In the genomic region with DNA sequence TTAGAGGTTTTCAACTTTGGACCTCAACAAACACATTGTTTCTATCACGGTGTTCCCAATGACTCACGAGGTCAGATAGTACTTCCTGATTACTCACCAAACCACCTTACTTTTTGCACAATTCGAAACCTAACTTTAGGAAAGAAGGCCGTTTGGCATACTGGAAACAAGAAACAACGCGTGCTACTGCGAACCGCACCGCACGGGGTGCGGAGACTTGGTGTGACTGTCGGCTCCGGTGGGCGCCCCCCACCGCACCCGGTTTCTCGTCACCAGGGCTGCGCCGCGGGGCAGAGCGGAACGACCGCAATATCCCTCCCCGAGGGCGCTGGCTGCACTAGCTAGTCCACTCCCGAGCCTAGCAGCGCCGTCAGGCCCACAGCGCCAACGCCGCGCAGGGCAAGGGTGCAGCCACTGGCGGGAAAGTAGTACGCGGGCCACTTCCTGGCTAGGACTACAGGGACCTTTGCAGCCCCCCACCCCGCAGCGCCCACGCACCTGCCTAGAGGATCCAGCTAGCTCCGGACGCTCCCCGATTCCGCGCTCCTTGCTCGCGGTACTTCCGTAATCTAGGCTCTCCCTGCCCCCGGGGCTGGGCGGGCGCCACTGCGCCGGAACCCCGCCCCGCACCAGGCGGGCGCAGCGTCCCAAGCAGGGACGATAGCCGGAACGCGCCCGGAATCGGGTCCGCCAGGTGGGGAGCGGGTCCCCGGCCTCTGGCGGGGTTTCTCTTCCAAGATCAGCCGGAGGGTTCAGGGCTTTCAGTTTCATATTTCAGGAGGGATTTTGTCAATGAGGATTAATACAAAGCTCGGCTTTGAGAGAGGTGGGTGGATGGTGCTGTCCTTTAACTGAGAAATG, we compare ENCODE assay signal across 1 cellular context.
TF ChIP-seq lines count a peak whose summit lies in the region.

TSS of gene PARP4 (minus strand) at position 571 of the 861 bp plus-strand sequence. CDS start 9,002 bp downstream, outside the sequence.

TF ChIP-seq in K562, 482 proteins besides CTCF, POLR2A, EP300 and RAD21 (continued from another document):
- TF ChIP-seq, protein P1, sequence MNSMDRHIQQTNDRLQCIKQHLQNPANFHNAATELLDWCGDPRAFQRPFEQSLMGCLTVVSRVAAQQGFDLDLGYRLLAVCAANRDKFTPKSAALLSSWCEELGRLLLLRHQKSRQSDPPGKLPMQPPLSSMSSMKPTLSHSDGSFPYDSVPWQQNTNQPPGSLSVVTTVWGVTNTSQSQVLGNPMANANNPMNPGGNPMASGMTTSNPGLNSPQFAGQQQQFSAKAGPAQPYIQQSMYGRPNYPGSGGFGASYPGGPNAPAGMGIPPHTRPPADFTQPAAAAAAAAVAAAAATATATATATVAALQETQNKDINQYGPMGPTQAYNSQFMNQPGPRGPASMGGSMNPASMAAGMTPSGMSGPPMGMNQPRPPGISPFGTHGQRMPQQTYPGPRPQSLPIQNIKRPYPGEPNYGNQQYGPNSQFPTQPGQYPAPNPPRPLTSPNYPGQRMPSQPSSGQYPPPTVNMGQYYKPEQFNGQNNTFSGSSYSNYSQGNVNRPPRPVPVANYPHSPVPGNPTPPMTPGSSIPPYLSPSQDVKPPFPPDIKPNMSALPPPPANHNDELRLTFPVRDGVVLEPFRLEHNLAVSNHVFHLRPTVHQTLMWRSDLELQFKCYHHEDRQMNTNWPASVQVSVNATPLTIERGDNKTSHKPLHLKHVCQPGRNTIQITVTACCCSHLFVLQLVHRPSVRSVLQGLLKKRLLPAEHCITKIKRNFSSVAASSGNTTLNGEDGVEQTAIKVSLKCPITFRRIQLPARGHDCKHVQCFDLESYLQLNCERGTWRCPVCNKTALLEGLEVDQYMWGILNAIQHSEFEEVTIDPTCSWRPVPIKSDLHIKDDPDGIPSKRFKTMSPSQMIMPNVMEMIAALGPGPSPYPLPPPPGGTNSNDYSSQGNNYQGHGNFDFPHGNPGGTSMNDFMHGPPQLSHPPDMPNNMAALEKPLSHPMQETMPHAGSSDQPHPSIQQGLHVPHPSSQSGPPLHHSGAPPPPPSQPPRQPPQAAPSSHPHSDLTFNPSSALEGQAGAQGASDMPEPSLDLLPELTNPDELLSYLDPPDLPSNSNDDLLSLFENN (IDR thresholded peaks at IDR 0.05; ENCODE audit: low read depth in 2 of 2, low read length in 2 of 2), result 0 out of 4 replicates have a peak, but pooled peaks of 1 of the 2 experiments have one; percentile 28
- TF ChIP-seq, protein P2, sequence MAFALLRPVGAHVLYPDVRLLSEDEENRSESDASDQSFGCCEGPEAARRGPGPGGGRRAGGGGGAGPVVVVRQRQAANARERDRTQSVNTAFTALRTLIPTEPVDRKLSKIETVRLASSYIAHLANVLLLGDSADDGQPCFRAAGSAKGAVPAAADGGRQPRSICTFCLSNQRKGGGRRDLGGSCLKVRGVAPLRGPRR (CRISPR knock-in tag; IDR thresholded peaks at IDR 0.05), result no peak
- TF ChIP-seq, protein P3, sequence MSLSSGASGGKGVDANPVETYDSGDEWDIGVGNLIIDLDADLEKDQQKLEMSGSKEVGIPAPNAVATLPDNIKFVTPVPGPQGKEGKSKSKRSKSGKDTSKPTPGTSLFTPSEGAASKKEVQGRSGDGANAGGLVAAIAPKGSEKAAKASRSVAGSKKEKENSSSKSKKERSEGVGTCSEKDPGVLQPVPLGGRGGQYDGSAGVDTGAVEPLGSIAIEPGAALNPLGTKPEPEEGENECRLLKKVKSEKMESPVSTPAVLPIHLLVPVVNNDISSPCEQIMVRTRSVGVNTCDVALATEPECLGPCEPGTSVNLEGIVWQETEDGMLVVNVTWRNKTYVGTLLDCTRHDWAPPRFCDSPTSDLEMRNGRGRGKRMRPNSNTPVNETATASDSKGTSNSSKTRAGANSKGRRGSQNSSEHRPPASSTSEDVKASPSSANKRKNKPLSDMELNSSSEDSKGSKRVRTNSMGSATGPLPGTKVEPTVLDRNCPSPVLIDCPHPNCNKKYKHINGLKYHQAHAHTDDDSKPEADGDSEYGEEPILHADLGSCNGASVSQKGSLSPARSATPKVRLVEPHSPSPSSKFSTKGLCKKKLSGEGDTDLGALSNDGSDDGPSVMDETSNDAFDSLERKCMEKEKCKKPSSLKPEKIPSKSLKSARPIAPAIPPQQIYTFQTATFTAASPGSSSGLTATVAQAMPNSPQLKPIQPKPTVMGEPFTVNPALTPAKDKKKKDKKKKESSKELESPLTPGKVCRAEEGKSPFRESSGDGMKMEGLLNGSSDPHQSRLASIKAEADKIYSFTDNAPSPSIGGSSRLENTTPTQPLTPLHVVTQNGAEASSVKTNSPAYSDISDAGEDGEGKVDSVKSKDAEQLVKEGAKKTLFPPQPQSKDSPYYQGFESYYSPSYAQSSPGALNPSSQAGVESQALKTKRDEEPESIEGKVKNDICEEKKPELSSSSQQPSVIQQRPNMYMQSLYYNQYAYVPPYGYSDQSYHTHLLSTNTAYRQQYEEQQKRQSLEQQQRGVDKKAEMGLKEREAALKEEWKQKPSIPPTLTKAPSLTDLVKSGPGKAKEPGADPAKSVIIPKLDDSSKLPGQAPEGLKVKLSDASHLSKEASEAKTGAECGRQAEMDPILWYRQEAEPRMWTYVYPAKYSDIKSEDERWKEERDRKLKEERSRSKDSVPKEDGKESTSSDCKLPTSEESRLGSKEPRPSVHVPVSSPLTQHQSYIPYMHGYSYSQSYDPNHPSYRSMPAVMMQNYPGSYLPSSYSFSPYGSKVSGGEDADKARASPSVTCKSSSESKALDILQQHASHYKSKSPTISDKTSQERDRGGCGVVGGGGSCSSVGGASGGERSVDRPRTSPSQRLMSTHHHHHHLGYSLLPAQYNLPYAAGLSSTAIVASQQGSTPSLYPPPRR (CRISPR knock-in tag; IDR thresholded peaks at IDR 0.05; ENCODE audit: borderline replicate concordance), result no peak
- TF ChIP-seq ZBTB7A (IDR thresholded peaks at IDR 0.05; ENCODE audit: borderline replicate concordance, control insufficient read depth, low read depth, low read length) (peak; percentile 60; the same call in 1 of the 2 replicates), SMAD4 (CRISPR knock-in tag; conservative IDR thresholded peaks at IDR 0.05) (0 out of 2 replicates have a peak, but pooled peaks have one; percentile 38), NEUROD1 (IDR thresholded peaks at IDR 0.05; ENCODE audit: borderline replicate concordance, low read depth, low read length, partially characterized antibody) (no peak), C11orf30 (IDR thresholded peaks at IDR 0.05; ENCODE audit: low read depth) (peak; percentile 86), HMBOX1 (IDR thresholded peaks at IDR 0.05) (peak; percentile 32; the same call in 1 of the 2 replicates), KLF6 (CRISPR knock-in tag; IDR thresholded peaks at IDR 0.05; ENCODE audit: borderline replicate concordance) (0 out of 2 replicates have a peak, but pooled peaks have one; percentile 11), ETV5 (CRISPR knock-in tag; IDR thresholded peaks at IDR 0.05; ENCODE audit: low read depth) (peak; percentile 57), NFRKB (IDR thresholded peaks at IDR 0.05; ENCODE audit: low read depth) (0 out of 2 replicates have a peak, but pooled peaks have one; percentile 31), LARP7 (IDR thresholded peaks at IDR 0.05) (0 out of 2 replicates have a peak, but pooled peaks have one; percentile 11), JUND (IDR thresholded peaks at IDR 0.05; ENCODE audit: borderline replicate concordance, low read depth, low read length) (peak; percentile 70), JUND (tag; IDR thresholded peaks at IDR 0.05; ENCODE audit: borderline replicate concordance, low read depth, low read length) (peak; percentile 62; the same call in 1 of the 3 replicates)
- TF ChIP-seq, protein P4, sequence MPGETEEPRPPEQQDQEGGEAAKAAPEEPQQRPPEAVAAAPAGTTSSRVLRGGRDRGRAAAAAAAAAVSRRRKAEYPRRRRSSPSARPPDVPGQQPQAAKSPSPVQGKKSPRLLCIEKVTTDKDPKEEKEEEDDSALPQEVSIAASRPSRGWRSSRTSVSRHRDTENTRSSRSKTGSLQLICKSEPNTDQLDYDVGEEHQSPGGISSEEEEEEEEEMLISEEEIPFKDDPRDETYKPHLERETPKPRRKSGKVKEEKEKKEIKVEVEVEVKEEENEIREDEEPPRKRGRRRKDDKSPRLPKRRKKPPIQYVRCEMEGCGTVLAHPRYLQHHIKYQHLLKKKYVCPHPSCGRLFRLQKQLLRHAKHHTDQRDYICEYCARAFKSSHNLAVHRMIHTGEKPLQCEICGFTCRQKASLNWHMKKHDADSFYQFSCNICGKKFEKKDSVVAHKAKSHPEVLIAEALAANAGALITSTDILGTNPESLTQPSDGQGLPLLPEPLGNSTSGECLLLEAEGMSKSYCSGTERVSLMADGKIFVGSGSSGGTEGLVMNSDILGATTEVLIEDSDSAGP (CRISPR knock-in tag; IDR thresholded peaks at IDR 0.05), result no peak
- TF ChIP-seq, protein P5, sequence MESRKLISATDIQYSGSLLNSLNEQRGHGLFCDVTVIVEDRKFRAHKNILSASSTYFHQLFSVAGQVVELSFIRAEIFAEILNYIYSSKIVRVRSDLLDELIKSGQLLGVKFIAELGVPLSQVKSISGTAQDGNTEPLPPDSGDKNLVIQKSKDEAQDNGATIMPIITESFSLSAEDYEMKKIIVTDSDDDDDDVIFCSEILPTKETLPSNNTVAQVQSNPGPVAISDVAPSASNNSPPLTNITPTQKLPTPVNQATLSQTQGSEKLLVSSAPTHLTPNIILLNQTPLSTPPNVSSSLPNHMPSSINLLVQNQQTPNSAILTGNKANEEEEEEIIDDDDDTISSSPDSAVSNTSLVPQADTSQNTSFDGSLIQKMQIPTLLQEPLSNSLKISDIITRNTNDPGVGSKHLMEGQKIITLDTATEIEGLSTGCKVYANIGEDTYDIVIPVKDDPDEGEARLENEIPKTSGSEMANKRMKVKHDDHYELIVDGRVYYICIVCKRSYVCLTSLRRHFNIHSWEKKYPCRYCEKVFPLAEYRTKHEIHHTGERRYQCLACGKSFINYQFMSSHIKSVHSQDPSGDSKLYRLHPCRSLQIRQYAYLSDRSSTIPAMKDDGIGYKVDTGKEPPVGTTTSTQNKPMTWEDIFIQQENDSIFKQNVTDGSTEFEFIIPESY (CRISPR knock-in tag; IDR thresholded peaks at IDR 0.05), result no peak
